Comparison of ENCODE assay signal across 9 cellular contexts in genomic region chr6:81562169-81562568, GRCh38.
A peak's percentile ranks its signal among the peaks of the same experiment; 100 is the strongest.
DNase-seq lines count a peak whose midpoint lies in the region; ATAC-seq and TF ChIP-seq lines count a peak whose summit lies in the region.
"Had no signal": no experiment of that assay in that cellular context is flagged by ENCODE, and none has a peak within 500 bp of the region (broad histone marks: within the 10 kb centered on the region; RNA-seq: fewer than 3 reads in every experiment).

No MANE protein-coding gene starts in this region.

- H3K27ac ChIP-seq in colonic mucosa, result peak overlapping the region; percentile 22

- POLR2A ChIA-PET in BJ (lab: Charles Lee), result interaction anchor here (0.5 to 0.6 kb wide), 2 partner anchors 52 to 329 kb away, joined by 8 to 28 read pairs; no protein-coding TSS in a partner anchor

- peaks cover 21% of the 10 kb centered on the region for H3K4me1 Mint-ChIP-seq in osteocyte (ENCODE audit: unreplicated experiment)

- CTCF ChIA-PET in BJ (lab: Yijun Ruan, JAX), result interaction anchor here (0.8 kb wide), 1 partner anchor 19 kb away, joined by 3 read pairs; no protein-coding TSS in a partner anchor

- DNase-seq in BJ (ENCODE audit: low read depth) (peak; percentile 46), M059J (ENCODE audit: low read depth) (peak; percentile 82), colonic mucosa (peak; percentile 40), myocyte (ENCODE audit: low read depth) (peak; percentile 49), osteocyte (ENCODE audit: extremely low spot score, unreplicated experiment) (no peak), NCI-H2081 (lab: John Stamatoyannopoulos, UW) (no peak)

- peaks cover 4% of the 10 kb centered on the region for H3K4me1 ChIP-seq in colonic mucosa

- no peak overlapping the region for H3K9ac ChIP-seq in colonic mucosa (ENCODE audit: low read depth in 2 of 2, low read length in 2 of 2)

- no peaks in the 10 kb centered on the region for H3K36me3 ChIP-seq in BJ (ENCODE audit: control insufficient read depth, insufficient read depth, low read length)
- no peaks in the 10 kb centered on the region for H3K36me3 ChIP-seq in colonic mucosa

- ATAC-seq in GM21786 (IDR thresholded peaks at IDR 0.05; ENCODE audit: unreplicated experiment) (no peak), HG03469 (IDR thresholded peaks at IDR 0.05; ENCODE audit: unreplicated experiment) (no peak)

- no peak overlapping the region for H3K27ac Mint-ChIP-seq in osteocyte (ENCODE audit: unreplicated experiment)
- H3K27ac Mint-ChIP-seq: stimulated activated naive CD8-positive, alpha-beta T cell treated with anti-CD3 and anti-CD28 coated beads, Interleukin-15, Interleukin-2, amounts not matched to agents 100 ng/mL and 50 ng/mL, for 24 hours had no signal

- no peaks in the 10 kb centered on the region for H3K27me3 Mint-ChIP-seq in osteocyte (ENCODE audit: unreplicated experiment)
- H3K27me3 Mint-ChIP-seq: stimulated activated naive CD8-positive, alpha-beta T cell treated with anti-CD3 and anti-CD28 coated beads, Interleukin-15, Interleukin-2, amounts not matched to agents 100 ng/mL and 50 ng/mL, for 24 hours had no signal

- no peak overlapping the region for H3K4me3 Mint-ChIP-seq in osteocyte (ENCODE audit: unreplicated experiment)
- H3K4me3 Mint-ChIP-seq: stimulated activated naive CD8-positive, alpha-beta T cell treated with anti-CD3 and anti-CD28 coated beads, Interleukin-15, Interleukin-2, amounts not matched to agents 100 ng/mL and 50 ng/mL, for 24 hours had no signal

- H3K9me3 ChIP-seq in colonic mucosa, result no peaks in the 10 kb centered on the region

- H3K4me3 ChIP-seq in BJ (ENCODE audit: low read depth, low read length), result no peak overlapping the region
- no peak overlapping the region for H3K4me3 ChIP-seq in colonic mucosa

- H3K36me3 Mint-ChIP-seq in osteocyte (ENCODE audit: unreplicated experiment), result no peaks in the 10 kb centered on the region

- H3K9me3 Mint-ChIP-seq in osteocyte (ENCODE audit: unreplicated experiment), result no peaks in the 10 kb centered on the region

- H3K27me3 ChIP-seq in BJ (ENCODE audit: control insufficient read depth, insufficient read depth, low read length), result no peaks in the 10 kb centered on the region
- no peaks in the 10 kb centered on the region for H3K27me3 ChIP-seq in colonic mucosa

- intact Hi-C loops in colonic mucosa (cut with DNase I), result no loop called here

- TF ChIP-seq CTCF in BJ (IDR thresholded peaks at IDR 0.05; ENCODE audit: insufficient read depth, low read depth, low read length) (no peak), colonic mucosa (IDR thresholded peaks at IDR 0.05) (no peak), osteocyte (IDR thresholded peaks at IDR 0.05) (no peak)

Comparison
In these comparisons a context has a peak if more than half of its experiments do, and no peak if none do; other contexts are left out.
1. DNase-seq: peak in BJ (single experiment), M059J (single experiment), colonic mucosa (single experiment) and myocyte (single experiment); none in osteocyte (single experiment) and NCI-H2081 (0 of 2).